Comparison of ENCODE assay signal across 21 cellular contexts in genomic region chr2:236755278-236755840, GRCh38.
"Had no signal": no experiment of that assay in that cellular context is flagged by ENCODE, and none has a peak within 500 bp of the region (broad histone marks: within the 10 kb centered on the region; RNA-seq: fewer than 3 reads in every experiment).

No MANE protein-coding gene starts in this region.

- H3K27ac ChIP-seq: body of pancreas, cardiac muscle cell, neutrophil, ovary, right atrium auricular region, stomach, upper lobe of left lung had no signal

- H3K27me3 ChIP-seq: body of pancreas, cardiac muscle cell, neutrophil, ovary, right atrium auricular region, stomach, upper lobe of left lung had no signal

- ATAC-seq: activated T-cell treated with anti-CD3 and anti-CD28 coated beads, Interleukin-2, amount 50 U/mL, for 72 hours; body of pancreas; left ventricle myocardium superior; natural killer cell had no signal

- H3K9me3 ChIP-seq: body of pancreas, neutrophil, ovary, psoas muscle, right atrium auricular region, stomach, upper lobe of left lung had no signal

- H3K4me3 ChIP-seq: body of pancreas, cardiac muscle cell, ovary, psoas muscle, right atrium auricular region, stomach, upper lobe of left lung had no signal

- H3K4me1 ChIP-seq: body of pancreas, right atrium auricular region, stomach had no signal

- DNase-seq: activated CD4-positive, alpha-beta memory T cell treated with anti-CD3 and anti-CD28 coated beads, Interleukin-2, amount 10 ng/mL, durations not matched to agents 7 days and 5 days; activated CD4-positive, alpha-beta T cell treated with anti-CD3 and anti-CD28 coated beads for 48 hours; activated effector memory CD4-positive, alpha-beta T cell treated with Interleukin-2 at 50 U/mL for 16 hours; activated naive CD4-positive, alpha-beta T cell treated with anti-CD3 and anti-CD28 coated beads for 36 hours; activated naive CD8-positive, alpha-beta T cell treated with anti-CD3 and anti-CD28 coated beads, Interleukin-2, amount 10 ng/mL, durations not matched to agents 7 days and 5 days; activated T-cell treated with anti-CD3 and anti-CD28 coated beads, Interleukin-2, amount 50 U/mL, for 72 hours; body of pancreas; dermis blood vessel endothelial cell; effector CD8-positive, alpha-beta T cell; hypothalamus; left ventricle myocardium superior; midbrain; natural killer cell; ovary; psoas muscle; stimulated activated CD4-positive, alpha-beta T cell treated with anti-CD3 and anti-CD28 coated beads, Interleukin-1b, Interleukin-23, amount 100 ng/mL, for 48 hours; stomach; upper lobe of left lung had no signal

- H3K36me3 ChIP-seq: cardiac muscle cell, neutrophil, ovary, right atrium auricular region, stomach, upper lobe of left lung had no signal
